ENCODE assay signal across 10 cellular contexts in the genomic region with DNA sequence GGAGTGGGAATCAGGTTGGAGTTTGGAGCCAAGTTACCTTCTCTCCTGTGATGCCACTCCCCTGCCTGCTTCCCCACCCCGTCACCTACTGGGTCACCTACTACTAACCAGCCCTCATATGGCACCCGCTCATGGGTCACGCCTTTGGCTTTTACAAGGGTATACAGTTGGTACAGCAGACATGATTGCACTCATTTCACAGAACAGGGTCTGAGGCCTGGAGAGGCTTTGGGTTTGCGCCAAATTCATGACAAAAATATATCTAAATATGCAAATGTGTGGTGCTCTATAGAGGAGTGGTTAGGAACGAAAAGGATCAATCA. TPM values are rescaled to one million over a fixed set of nuclear protein-coding genes. Genes with fewer than 3 reads are reported as not detected.
DNase-seq lines count a peak whose midpoint lies in the region; ATAC-seq, FAIRE-seq and TF ChIP-seq lines count a peak whose summit lies in the region.
"Had no signal": no experiment of that assay in that cellular context is flagged by ENCODE, and none has a peak within 500 bp of the region (broad histone marks: within the 10 kb centered on the region; RNA-seq: fewer than 3 reads in every experiment).

No MANE protein-coding gene starts in this region.

- H3K4me2 ChIP-seq in BLaER1 treated with 17β-estradiol and CSF1 and Interleukin-3, amounts not matched to agents 10 nM and 100 nM = peak overlapping the region in 8 of 11 experiments; percentile 30 to 88 (median 62); a peak in 14 of 22 replicates
- H3K4me2 ChIP-seq in K562 (ENCODE audit: insufficient read depth, low read length) (no peak overlapping the region), osteoblast (ENCODE audit: insufficient read depth, low read length) (no peak overlapping the region)

- H3K9me1 ChIP-seq in K562 (ENCODE audit: control insufficient read depth, insufficient read depth, low read length) = no peaks in the 10 kb centered on the region

- H2AFZ ChIP-seq in K562 (ENCODE audit: low read depth, low read length) = no peak overlapping the region
- no peak overlapping the region for H2AFZ ChIP-seq in osteoblast (ENCODE audit: low read length)

- CTCF ChIA-PET in K562 (lab: Yijun Ruan, JAX; ENCODE audit: low intra/inter-chr PET ratio) = no interaction called here

- H3K79me2 ChIP-seq in K562 (ENCODE audit: control insufficient read depth, insufficient read depth, low read length) (no peaks in the 10 kb centered on the region), osteoblast (ENCODE audit: insufficient read depth, low read length) (no peaks in the 10 kb centered on the region)

- WGBS in K562 (ENCODE audit: insufficient coverage, low coverage, missing lambda C conversion rate) = 51% methylated on average over 5 of the region's 5 CpGs

- peaks cover 20 to 47% (median 38%) of the 10 kb centered on the region in 10 experiments for H3K4me1 ChIP-seq in BLaER1 treated with 17β-estradiol and CSF1 and Interleukin-3, amounts not matched to agents 10 nM and 100 nM
- H3K4me1 ChIP-seq in K562 (replicated peaks in 1 of 2; ENCODE audit: control insufficient read depth in 2 of 2, insufficient read depth in 2 of 2, low read length in 2 of 2) (peaks cover 0 to 24% of the 10 kb centered on the region in 2 experiments; a peak in 3 of 5 replicates), osteoblast (ENCODE audit: insufficient read depth, low read length) (peaks cover 50% of the 10 kb centered on the region)

- H3K27me3 ChIP-seq in BLaER1 treated with 17β-estradiol and CSF1 and Interleukin-3, amounts not matched to agents 10 nM and 100 nM = no peaks in the 10 kb centered on the region
- H3K27me3 ChIP-seq in K562 (ENCODE audit: control insufficient read depth in 2 of 2, insufficient read depth in 2 of 2, low read length in 2 of 2) (peaks cover 8 to 77% of the 10 kb centered on the region in 2 experiments), osteoblast (ENCODE audit: insufficient read depth, low read length) (no peaks in the 10 kb centered on the region)

- H4K20me1 ChIP-seq in BLaER1 treated with 17β-estradiol and CSF1 and Interleukin-3, amounts not matched to agents 10 nM and 100 nM = no peaks in the 10 kb centered on the region
- H4K20me1 ChIP-seq in K562 (replicated peaks; ENCODE audit: control insufficient read depth, insufficient read depth, low read length) (peaks cover 8% of the 10 kb centered on the region; the same call in 1 of the 2 replicates), osteoblast (ENCODE audit: insufficient read depth, low read length) (no peaks in the 10 kb centered on the region)

- no peak for ATAC-seq in K562
- no peak for ATAC-seq in left colon
- ATAC-seq: esophagus mucosa had no signal

- no peaks in the 10 kb centered on the region for H3K9me3 ChIP-seq in BLaER1 treated with 17β-estradiol and CSF1 and Interleukin-3, amounts not matched to agents 10 nM and 100 nM (replicated peaks in 1 of 11)
- H3K9me3 ChIP-seq in K562 (replicated peaks; ENCODE audit: control insufficient read depth, insufficient read depth, low read depth, low read length) (no peaks in the 10 kb centered on the region), osteoblast (ENCODE audit: low read depth, low read length) (no peaks in the 10 kb centered on the region)

- no peaks in the 10 kb centered on the region for H3K36me3 ChIP-seq in BLaER1 treated with 17β-estradiol and CSF1 and Interleukin-3, amounts not matched to agents 10 nM and 100 nM
- no peaks in the 10 kb centered on the region for H3K36me3 ChIP-seq in K562 (ENCODE audit: control insufficient read depth, insufficient read depth, low read length)
- H3K36me3 ChIP-seq in osteoblast (ENCODE audit: insufficient read depth, low read length) = no peaks in the 10 kb centered on the region

- no peak overlapping the region for H3K27ac ChIP-seq in BLaER1 treated with 17β-estradiol and CSF1 and Interleukin-3, amounts not matched to agents 10 nM and 100 nM
- no peak overlapping the region for H3K27ac ChIP-seq in K562 (ENCODE audit: extremely low read depth, low read depth, low read length)
- peak overlapping the region; percentile 54 for H3K27ac ChIP-seq in osteoblast (ENCODE audit: low read depth, low read length)

- no peak overlapping the region for H3K9ac ChIP-seq in BLaER1 treated with 17β-estradiol and CSF1 and Interleukin-3, amounts not matched to agents 10 nM and 100 nM
- peak overlapping the region in 1 of 2 experiments; percentile 18; a peak in 1 of 4 replicates for H3K9ac ChIP-seq in K562 (ENCODE audit: insufficient read depth in 1 of 2, low read depth in 2 of 2, low read length in 2 of 2)

- DNase-seq in GM12865 (ENCODE audit: low read depth) (peak; percentile 21), K562 (ENCODE audit: extremely low read depth in 1 of 4, low spot score in 3 of 4) (no peak), osteoblast (ENCODE audit: insufficient read length, low spot score, missing footprints) (no peak), left colon (no peak), hypothalamus (lab: John Stamatoyannopoulos, UW) (no peak), amygdala (lab: John Stamatoyannopoulos, UW) (no peak)
- no peak for DNase-seq in central memory CD4-positive, alpha-beta T cell
- DNase-seq: cerebellar nuclear complex had no signal

- TF ChIP-seq RAD21 in K562 (CRISPR knock-in tag; conservative IDR thresholded peaks at IDR 0.05 in 1 of 2, IDR thresholded peaks at IDR 0.05 in 1 of 2) = no peak

- no TSS peak for BruUV-seq in K562 (replicated peaks; lab: Mats Ljungman, UMichigan)

- TF ChIP-seq EP300 in K562 (IDR thresholded peaks at IDR 0.05; ENCODE audit: low read length) = no peak

- TF ChIP-seq CTCF in GM12865 (IDR thresholded peaks at IDR 0.05; ENCODE audit: insufficient read depth, low read depth, low read length, missing control alignments) (no peak), K562 (IDR thresholded peaks at IDR 0.05 in 2 of 3, conservative IDR thresholded peaks at IDR 0.05 in 1 of 3; ENCODE audit: insufficient read depth in 2 of 3, low read depth in 1 of 3, low read length in 3 of 3) (no peak), osteoblast (IDR thresholded peaks at IDR 0.05; ENCODE audit: extremely low read depth, low read depth, low read length) (no peak)

- in situ Hi-C loops in K562 (cut with MboI) = no loop called here

- no peak overlapping the region for H3K4me3 ChIP-seq in BLaER1 treated with 17β-estradiol and CSF1 and Interleukin-3, amounts not matched to agents 10 nM and 100 nM
- H3K4me3 ChIP-seq in GM12865 (ENCODE audit: low read depth, low read length) = no peak overlapping the region
- H3K4me3 ChIP-seq in K562 = no peak overlapping the region
- H3K4me3 ChIP-seq in osteoblast (ENCODE audit: insufficient read depth, low read length) = no peak overlapping the region

- POLR2A ChIA-PET in K562 (lab: Yijun Ruan, JAX) = interaction anchor here (0.5 kb wide), 1 partner anchor 997 kb away, joined by 3 read pairs; no protein-coding TSS in a partner anchor

- peak; percentile 71 for FAIRE-seq in K562 (lab: Jason Lieb, UNC)

- intact Hi-C loops in K562 (cut with micrococcal nuclease) (no loop called here), left colon (cut with DNase I, micrococcal nuclease) (no loop called here)

- no peak for TF ChIP-seq POLR2A in K562 (conservative IDR thresholded peaks at IDR 0.05)

TF ChIP-seq in K562, 482 proteins besides CTCF, POLR2A, EP300 and RAD21 (continues in another document):
- TF ChIP-seq STAT5A (IDR thresholded peaks at IDR 0.05; ENCODE audit: borderline replicate concordance, low read length) = no peak
- no peak for TF ChIP-seq SREBF2 (CRISPR knock-in tag; IDR thresholded peaks at IDR 0.05)
- no peak for TF ChIP-seq KDM5B (IDR thresholded peaks at IDR 0.05; ENCODE audit: insufficient replicate concordance, low read depth, low read length)
- TF ChIP-seq ZKSCAN8 (CRISPR knock-in tag; IDR thresholded peaks at IDR 0.05) = peak; percentile 84; the same call in 1 of the 2 replicates

RNA-seq across cellular contexts. Expression of gene CRYGN, which starts 10.7 kb away (rescaled TPM):
- 0.19 and 0.23 TPM in 2 replicates for total RNA-seq in K562 (2011; cell fraction: chromatin; rRNA removed; ENCODE audit: low replicate concordance)
- total RNA-seq in K562 (2011; cell fraction: nucleolus; rRNA removed) = not detected in 2 replicates
- not detected in 2 replicates for total RNA-seq in K562 (2011; cell fraction: nucleoplasm; rRNA removed)
- not detected in 2 replicates for total RNA-seq in K562 (2014; rRNA removed)
- not detected in 2 replicates for total RNA-seq in K562 (2014; rRNA removed; fragmentation: Illumina TruSeq; extraction: Trizol)
- total RNA-seq in K562 (2015; rRNA removed; fragmentation: Illumina TruSeq; extraction: Trizol) = not detected in 2 replicates
- not detected in 2 replicates for total RNA-seq in K562 (2021)
- not detected in 2 replicates for polyA plus RNA-seq in K562 (2011; rRNA removed)
- not detected in 2 replicates for polyA plus RNA-seq in K562 (2011; cell fraction: cytosol; rRNA removed)
- polyA plus RNA-seq in K562 (2011; cell fraction: nucleus; rRNA removed) = 0.09 TPM in 1 of 2 replicates, not detected in the other
- not detected in 2 replicates for polyA plus RNA-seq in K562 (2012)
- polyA plus RNA-seq in K562 (2014; fragmentation: Illumina TruSeq; extraction: Trizol) = not detected in 2 replicates
- not detected for polyA plus RNA-seq in K562 (2014; fragmentation: Nextera tagmentation; extraction: Ambion mirVana)
- polyA plus RNA-seq in K562 (2014; rRNA removed) = not detected in 2 replicates
- polyA minus RNA-seq in K562 (2011; rRNA and poly(A)+ RNA removed) = not detected in 2 replicates
- not detected in 2 replicates for polyA minus RNA-seq in K562 (2011; cell fraction: cytosol; rRNA and poly(A)+ RNA removed)
- not detected in 2 replicates for polyA minus RNA-seq in K562 (2011; cell fraction: nucleus; rRNA and poly(A)+ RNA removed)
- total RNA-seq in osteoblast = 0.59 and 0.72 TPM in 2 replicates
- total RNA-seq in left colon = under 1 TPM in 1 of 2 donors, not detected in 1; 0.15 TPM
- total RNA-seq: esophagus mucosa had no signal

RNA-seq across cellular contexts. Expression of gene WDR86, which starts 19.4 kb away (rescaled TPM):
- total RNA-seq in K562 (2011; cell fraction: chromatin; rRNA removed; ENCODE audit: low replicate concordance) = 0.32 TPM in 1 of 2 replicates, not detected in the other
- total RNA-seq in K562 (2011; cell fraction: nucleolus; rRNA removed) = not detected in 2 replicates
- not detected in 2 replicates for total RNA-seq in K562 (2011; cell fraction: nucleoplasm; rRNA removed)
- total RNA-seq in K562 (2014; rRNA removed) (0.08 TPM in 1 of 2 replicates, not detected in the other), K562 (2014; rRNA removed; fragmentation: Illumina TruSeq; extraction: Trizol) (not detected in 2 replicates), K562 (2015; rRNA removed; fragmentation: Illumina TruSeq; extraction: Trizol) (not detected in 2 replicates), K562 (2021) (0.09 TPM in 1 of 2 replicates, not detected in the other), osteoblast (8.5 and 15.6 TPM in 2 replicates), left colon (1 to 10 TPM in 1 of 2 donors, under 1 TPM in 1; 0.85 to 2.8 TPM)
- polyA plus RNA-seq in K562 (2011; rRNA removed) (not detected in 2 replicates), K562 (2014; fragmentation: Illumina TruSeq; extraction: Trizol) (not detected in 2 replicates), K562 (2014; fragmentation: Nextera tagmentation; extraction: Ambion mirVana) (not detected), K562 (2014; rRNA removed) (0.05 and 0.24 TPM in 2 replicates)
- 0.04 TPM in 1 of 2 replicates, not detected in the other for polyA plus RNA-seq in K562 (2011; cell fraction: cytosol; rRNA removed)
- 0.11 and 0.31 TPM in 2 replicates for polyA plus RNA-seq in K562 (2011; cell fraction: nucleus; rRNA removed)
- polyA plus RNA-seq in K562 (2012) = 0.21 and 0.39 TPM in 2 replicates
- not detected in 2 replicates for polyA minus RNA-seq in K562 (2011; rRNA and poly(A)+ RNA removed)
- polyA minus RNA-seq in K562 (2011; cell fraction: cytosol; rRNA and poly(A)+ RNA removed) = not detected in 2 replicates
- not detected in 2 replicates for polyA minus RNA-seq in K562 (2011; cell fraction: nucleus; rRNA and poly(A)+ RNA removed)

Comparison
In these comparisons a context has a peak if more than half of its experiments do, and no peak if none do; other contexts are left out.
1. H3K4me2 ChIP-seq: peak in BLaER1 treated with 17β-estradiol and CSF1 and Interleukin-3, amounts not matched to agents 10 nM and 100 nM (8 of 11); none in K562 (single experiment) and osteoblast (single experiment).